Comparison of ENCODE assay signal across 1 cellular context in the genomic region with DNA sequence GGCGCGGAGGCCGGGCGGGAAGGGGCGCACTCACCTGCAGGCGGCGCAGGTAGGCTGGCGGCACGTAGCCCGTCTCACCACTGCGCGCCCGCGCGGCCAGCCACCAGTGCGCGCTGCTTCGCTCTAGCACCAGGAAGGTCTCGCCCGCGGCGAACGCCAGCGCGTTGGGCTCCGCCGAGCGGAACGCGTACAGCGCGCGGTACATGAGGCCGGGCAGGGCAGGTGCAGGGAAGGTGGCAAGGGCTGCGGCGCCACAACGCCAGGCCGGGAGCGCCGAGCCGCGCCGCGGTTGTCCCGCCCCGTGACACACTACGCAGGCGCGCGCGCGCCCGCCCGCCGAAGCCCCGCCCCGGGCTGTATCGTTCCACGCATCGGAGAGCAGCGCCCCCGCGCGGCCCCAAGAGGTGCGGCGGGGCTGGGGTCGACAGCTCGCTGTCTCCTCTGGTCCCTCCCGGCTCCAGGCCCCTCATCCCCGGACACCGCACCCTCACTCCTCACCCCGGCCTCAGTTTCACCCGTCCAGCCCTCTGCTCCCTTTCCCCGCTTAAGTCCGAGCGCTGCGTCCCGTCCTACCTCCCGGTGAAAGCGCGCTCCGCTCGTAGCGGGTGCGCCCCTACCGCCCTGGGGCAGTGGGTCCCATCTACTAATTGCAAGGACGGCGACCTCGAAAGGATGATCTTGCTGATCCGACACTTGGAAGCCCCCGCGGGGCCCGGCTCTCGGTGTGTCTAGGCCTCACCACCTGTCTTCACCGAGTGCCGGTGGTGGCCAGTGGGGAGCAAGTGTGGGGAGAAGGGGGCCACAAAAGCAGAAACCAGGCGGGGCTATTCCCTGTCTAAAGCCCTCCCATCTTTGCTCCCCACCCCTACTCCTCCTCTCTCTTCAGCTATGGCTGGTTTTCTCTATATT.
A peak's percentile ranks its signal among the peaks of the same experiment; 100 is the strongest.
TF ChIP-seq lines count a peak whose summit lies in the region.

A gene (minus strand): TSS at position 313 of the 909 bp plus-strand sequence. CDS start 108 bp downstream, at position 205.

TF ChIP-seq in HEK293, 187 proteins besides CTCF, POLR2A, EP300 and RAD21 (continued from another document and continues in another):
- TF ChIP-seq, protein P1, sequence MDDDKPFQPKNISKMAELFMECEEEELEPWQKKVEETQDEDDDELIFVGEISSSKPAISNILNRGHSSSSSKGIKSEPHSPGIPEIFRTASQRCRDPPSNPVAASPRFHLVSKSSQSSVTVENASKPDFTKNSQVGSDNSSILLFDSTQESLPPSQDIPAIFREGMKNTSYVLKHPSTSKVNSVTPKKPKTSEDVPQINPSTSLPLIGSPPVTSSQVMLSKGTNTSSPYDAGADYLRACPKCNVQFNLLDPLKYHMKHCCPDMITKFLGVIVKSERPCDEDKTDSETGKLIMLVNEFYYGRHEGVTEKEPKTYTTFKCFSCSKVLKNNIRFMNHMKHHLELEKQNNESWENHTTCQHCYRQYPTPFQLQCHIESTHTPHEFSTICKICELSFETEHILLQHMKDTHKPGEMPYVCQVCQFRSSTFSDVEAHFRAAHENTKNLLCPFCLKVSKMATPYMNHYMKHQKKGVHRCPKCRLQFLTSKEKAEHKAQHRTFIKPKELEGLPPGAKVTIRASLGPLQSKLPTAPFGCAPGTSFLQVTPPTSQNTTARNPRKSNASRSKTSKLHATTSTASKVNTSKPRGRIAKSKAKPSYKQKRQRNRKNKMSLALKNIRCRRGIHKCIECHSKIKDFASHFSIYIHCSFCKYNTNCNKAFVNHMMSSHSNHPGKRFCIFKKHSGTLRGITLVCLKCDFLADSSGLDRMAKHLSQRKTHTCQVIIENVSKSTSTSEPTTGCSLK (tag by site-specific recombination; IDR thresholded peaks at IDR 0.05) = no peak
- TF ChIP-seq ZNF654 (tag by site-specific recombination; IDR thresholded peaks at IDR 0.05; ENCODE audit: low read depth) (peak; percentile 11; the same call in 1 of the 2 replicates), ZNF223 (tag by site-specific recombination; IDR thresholded peaks at IDR 0.05) (no peak), IKZF3 (tag by site-specific recombination; IDR thresholded peaks at IDR 0.05) (no peak), REPIN1 (tag by site-specific recombination; IDR thresholded peaks at IDR 0.05; ENCODE audit: low read depth) (no peak), ZNF266 (tag by site-specific recombination; IDR thresholded peaks at IDR 0.05; ENCODE audit: low read depth) (no peak), SP2 (tag by site-specific recombination; IDR thresholded peaks at IDR 0.05) (peak; percentile 33), ZXDB (tag by site-specific recombination; IDR thresholded peaks at IDR 0.05) (no peak), ZNF707 (tag by site-specific recombination; IDR thresholded peaks at IDR 0.05) (no peak), ZNF747 (tag by site-specific recombination; IDR thresholded peaks at IDR 0.05) (no peak), YY1 (tag by site-specific recombination; IDR thresholded peaks at IDR 0.05) (no peak), ZNF837 (tag by site-specific recombination; IDR thresholded peaks at IDR 0.05) (no peak), ZNF341 (tag by site-specific recombination; IDR thresholded peaks at IDR 0.05; ENCODE audit: low read depth) (peak; percentile 57), KLF9 (tag by site-specific recombination; IDR thresholded peaks at IDR 0.05; ENCODE audit: low read depth) (no peak), ZNF658 (tag by site-specific recombination; IDR thresholded peaks at IDR 0.05) (no peak), GLIS1 (tag by site-specific recombination; IDR thresholded peaks at IDR 0.05) (no peak), ZNF416 (tag by site-specific recombination; IDR thresholded peaks at IDR 0.05) (no peak), ZNF529 (tag by site-specific recombination; IDR thresholded peaks at IDR 0.05; ENCODE audit: insufficient replicate concordance) (no peak), ZNF146 (tag by site-specific recombination; IDR thresholded peaks at IDR 0.05) (no peak), ZNF221 (tag by site-specific recombination; IDR thresholded peaks at IDR 0.05; ENCODE audit: borderline replicate concordance) (no peak), ZBTB1 (tag by site-specific recombination; IDR thresholded peaks at IDR 0.05) (no peak), ZNF544 (tag by site-specific recombination; IDR thresholded peaks at IDR 0.05) (no peak), ZNF10 (tag by site-specific recombination; IDR thresholded peaks at IDR 0.05) (no peak), ZNF366 (tag by site-specific recombination; conservative IDR thresholded peaks at IDR 0.05) (no peak), ZNF777 (tag by site-specific recombination; IDR thresholded peaks at IDR 0.05; ENCODE audit: borderline replicate concordance) (0 out of 2 replicates have a peak, but pooled peaks have one; percentile 55), ZNF776 (tag by site-specific recombination; IDR thresholded peaks at IDR 0.05; ENCODE audit: borderline replicate concordance) (no peak), KLF10 (tag by site-specific recombination; IDR thresholded peaks at IDR 0.05) (no peak; the same call in 1 of the 2 replicates), HOXA7 (CRISPR knock-in tag; IDR thresholded peaks at IDR 0.05; ENCODE audit: borderline replicate concordance) (no peak), ZNF843 (tag by site-specific recombination; IDR thresholded peaks at IDR 0.05) (0 out of 2 replicates have a peak, but pooled peaks have one; percentile 32), TRIM28 (IDR thresholded peaks at IDR 0.05; ENCODE audit: borderline replicate concordance, low read length) (no peak), ZBTB48 (tag by site-specific recombination; IDR thresholded peaks at IDR 0.05) (0 out of 2 replicates have a peak, but pooled peaks have one; percentile 32), ZNF670 (tag by site-specific recombination; IDR thresholded peaks at IDR 0.05; ENCODE audit: low read depth) (no peak), ZNF155 (tag by site-specific recombination; IDR thresholded peaks at IDR 0.05) (no peak), ZNF2 (tag by site-specific recombination; IDR thresholded peaks at IDR 0.05) (peak; percentile 44; the same call in 1 of the 2 replicates)
- TF ChIP-seq, protein P2, sequence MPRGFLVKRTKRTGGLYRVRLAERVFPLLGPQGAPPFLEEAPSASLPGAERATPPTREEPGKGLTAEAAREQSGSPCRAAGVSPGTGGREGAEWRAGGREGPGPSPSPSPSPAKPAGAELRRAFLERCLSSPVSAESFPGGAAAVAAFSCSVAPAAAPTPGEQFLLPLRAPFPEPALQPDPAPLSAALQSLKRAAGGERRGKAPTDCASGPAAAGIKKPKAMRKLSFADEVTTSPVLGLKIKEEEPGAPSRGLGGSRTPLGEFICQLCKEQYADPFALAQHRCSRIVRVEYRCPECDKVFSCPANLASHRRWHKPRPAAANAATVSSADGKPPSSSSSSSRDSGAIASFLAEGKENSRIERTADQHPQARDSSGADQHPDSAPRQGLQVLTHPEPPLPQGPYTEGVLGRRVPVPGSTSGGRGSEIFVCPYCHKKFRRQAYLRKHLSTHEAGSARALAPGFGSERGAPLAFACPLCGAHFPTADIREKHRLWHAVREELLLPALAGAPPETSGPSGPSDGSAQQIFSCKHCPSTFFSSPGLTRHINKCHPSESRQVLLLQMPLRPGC (tag by site-specific recombination; IDR thresholded peaks at IDR 0.05) = no peak
- TF ChIP-seq, protein P3, sequence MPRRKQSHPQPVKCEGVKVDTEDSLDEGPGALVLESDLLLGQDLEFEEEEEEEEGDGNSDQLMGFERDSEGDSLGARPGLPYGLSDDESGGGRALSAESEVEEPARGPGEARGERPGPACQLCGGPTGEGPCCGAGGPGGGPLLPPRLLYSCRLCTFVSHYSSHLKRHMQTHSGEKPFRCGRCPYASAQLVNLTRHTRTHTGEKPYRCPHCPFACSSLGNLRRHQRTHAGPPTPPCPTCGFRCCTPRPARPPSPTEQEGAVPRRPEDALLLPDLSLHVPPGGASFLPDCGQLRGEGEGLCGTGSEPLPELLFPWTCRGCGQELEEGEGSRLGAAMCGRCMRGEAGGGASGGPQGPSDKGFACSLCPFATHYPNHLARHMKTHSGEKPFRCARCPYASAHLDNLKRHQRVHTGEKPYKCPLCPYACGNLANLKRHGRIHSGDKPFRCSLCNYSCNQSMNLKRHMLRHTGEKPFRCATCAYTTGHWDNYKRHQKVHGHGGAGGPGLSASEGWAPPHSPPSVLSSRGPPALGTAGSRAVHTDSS (tag by site-specific recombination; IDR thresholded peaks at IDR 0.05) = no peak
- TF ChIP-seq, protein P4, sequence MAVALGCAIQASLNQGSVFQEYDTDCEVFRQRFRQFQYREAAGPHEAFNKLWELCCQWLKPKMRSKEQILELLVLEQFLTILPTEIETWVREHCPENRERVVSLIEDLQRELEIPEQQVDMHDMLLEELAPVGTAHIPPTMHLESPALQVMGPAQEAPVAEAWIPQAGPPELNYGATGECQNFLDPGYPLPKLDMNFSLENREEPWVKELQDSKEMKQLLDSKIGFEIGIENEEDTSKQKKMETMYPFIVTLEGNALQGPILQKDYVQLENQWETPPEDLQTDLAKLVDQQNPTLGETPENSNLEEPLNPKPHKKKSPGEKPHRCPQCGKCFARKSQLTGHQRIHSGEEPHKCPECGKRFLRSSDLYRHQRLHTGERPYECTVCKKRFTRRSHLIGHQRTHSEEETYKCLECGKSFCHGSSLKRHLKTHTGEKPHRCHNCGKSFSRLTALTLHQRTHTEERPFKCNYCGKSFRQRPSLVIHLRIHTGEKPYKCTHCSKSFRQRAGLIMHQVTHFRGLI (tag by site-specific recombination; IDR thresholded peaks at IDR 0.05) = peak; percentile 78; the same call in 1 of the 2 replicates
- TF ChIP-seq, protein P5, sequence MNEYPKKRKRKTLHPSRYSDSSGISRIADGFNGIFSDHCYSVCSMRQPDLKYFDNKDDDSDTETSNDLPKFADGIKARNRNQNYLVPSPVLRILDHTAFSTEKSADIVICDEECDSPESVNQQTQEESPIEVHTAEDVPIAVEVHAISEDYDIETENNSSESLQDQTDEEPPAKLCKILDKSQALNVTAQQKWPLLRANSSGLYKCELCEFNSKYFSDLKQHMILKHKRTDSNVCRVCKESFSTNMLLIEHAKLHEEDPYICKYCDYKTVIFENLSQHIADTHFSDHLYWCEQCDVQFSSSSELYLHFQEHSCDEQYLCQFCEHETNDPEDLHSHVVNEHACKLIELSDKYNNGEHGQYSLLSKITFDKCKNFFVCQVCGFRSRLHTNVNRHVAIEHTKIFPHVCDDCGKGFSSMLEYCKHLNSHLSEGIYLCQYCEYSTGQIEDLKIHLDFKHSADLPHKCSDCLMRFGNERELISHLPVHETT (tag by site-specific recombination; IDR thresholded peaks at IDR 0.05) = no peak
- TF ChIP-seq, protein P6, sequence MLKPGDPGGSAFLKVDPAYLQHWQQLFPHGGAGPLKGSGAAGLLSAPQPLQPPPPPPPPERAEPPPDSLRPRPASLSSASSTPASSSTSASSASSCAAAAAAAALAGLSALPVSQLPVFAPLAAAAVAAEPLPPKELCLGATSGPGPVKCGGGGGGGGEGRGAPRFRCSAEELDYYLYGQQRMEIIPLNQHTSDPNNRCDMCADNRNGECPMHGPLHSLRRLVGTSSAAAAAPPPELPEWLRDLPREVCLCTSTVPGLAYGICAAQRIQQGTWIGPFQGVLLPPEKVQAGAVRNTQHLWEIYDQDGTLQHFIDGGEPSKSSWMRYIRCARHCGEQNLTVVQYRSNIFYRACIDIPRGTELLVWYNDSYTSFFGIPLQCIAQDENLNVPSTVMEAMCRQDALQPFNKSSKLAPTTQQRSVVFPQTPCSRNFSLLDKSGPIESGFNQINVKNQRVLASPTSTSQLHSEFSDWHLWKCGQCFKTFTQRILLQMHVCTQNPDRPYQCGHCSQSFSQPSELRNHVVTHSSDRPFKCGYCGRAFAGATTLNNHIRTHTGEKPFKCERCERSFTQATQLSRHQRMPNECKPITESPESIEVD (tag by site-specific recombination; IDR thresholded peaks at IDR 0.05) = no peak
- TF ChIP-seq, protein P7, sequence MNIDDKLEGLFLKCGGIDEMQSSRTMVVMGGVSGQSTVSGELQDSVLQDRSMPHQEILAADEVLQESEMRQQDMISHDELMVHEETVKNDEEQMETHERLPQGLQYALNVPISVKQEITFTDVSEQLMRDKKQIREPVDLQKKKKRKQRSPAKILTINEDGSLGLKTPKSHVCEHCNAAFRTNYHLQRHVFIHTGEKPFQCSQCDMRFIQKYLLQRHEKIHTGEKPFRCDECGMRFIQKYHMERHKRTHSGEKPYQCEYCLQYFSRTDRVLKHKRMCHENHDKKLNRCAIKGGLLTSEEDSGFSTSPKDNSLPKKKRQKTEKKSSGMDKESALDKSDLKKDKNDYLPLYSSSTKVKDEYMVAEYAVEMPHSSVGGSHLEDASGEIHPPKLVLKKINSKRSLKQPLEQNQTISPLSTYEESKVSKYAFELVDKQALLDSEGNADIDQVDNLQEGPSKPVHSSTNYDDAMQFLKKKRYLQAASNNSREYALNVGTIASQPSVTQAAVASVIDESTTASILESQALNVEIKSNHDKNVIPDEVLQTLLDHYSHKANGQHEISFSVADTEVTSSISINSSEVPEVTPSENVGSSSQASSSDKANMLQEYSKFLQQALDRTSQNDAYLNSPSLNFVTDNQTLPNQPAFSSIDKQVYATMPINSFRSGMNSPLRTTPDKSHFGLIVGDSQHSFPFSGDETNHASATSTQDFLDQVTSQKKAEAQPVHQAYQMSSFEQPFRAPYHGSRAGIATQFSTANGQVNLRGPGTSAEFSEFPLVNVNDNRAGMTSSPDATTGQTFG (tag by site-specific recombination; IDR thresholded peaks at IDR 0.05; ENCODE audit: borderline replicate concordance) = no peak
- TF ChIP-seq, protein P8, sequence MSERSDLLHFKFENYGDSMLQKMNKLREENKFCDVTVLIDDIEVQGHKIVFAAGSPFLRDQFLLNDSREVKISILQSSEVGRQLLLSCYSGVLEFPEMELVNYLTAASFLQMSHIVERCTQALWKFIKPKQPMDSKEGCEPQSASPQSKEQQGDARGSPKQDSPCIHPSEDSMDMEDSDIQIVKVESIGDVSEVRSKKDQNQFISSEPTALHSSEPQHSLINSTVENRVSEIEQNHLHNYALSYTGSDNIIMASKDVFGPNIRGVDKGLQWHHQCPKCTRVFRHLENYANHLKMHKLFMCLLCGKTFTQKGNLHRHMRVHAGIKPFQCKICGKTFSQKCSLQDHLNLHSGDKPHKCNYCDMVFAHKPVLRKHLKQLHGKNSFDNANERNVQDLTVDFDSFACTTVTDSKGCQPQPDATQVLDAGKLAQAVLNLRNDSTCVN (tag by site-specific recombination; optimal IDR thresholded peaks at IDR 0.05) = peak; percentile 88
- TF ChIP-seq, protein P9, sequence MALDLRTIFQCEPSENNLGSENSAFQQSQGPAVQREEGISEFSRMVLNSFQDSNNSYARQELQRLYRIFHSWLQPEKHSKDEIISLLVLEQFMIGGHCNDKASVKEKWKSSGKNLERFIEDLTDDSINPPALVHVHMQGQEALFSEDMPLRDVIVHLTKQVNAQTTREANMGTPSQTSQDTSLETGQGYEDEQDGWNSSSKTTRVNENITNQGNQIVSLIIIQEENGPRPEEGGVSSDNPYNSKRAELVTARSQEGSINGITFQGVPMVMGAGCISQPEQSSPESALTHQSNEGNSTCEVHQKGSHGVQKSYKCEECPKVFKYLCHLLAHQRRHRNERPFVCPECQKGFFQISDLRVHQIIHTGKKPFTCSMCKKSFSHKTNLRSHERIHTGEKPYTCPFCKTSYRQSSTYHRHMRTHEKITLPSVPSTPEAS (tag by site-specific recombination; IDR thresholded peaks at IDR 0.05) = no peak
- TF ChIP-seq, protein P10, sequence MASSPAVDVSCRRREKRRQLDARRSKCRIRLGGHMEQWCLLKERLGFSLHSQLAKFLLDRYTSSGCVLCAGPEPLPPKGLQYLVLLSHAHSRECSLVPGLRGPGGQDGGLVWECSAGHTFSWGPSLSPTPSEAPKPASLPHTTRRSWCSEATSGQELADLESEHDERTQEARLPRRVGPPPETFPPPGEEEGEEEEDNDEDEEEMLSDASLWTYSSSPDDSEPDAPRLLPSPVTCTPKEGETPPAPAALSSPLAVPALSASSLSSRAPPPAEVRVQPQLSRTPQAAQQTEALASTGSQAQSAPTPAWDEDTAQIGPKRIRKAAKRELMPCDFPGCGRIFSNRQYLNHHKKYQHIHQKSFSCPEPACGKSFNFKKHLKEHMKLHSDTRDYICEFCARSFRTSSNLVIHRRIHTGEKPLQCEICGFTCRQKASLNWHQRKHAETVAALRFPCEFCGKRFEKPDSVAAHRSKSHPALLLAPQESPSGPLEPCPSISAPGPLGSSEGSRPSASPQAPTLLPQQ (tag by site-specific recombination; IDR thresholded peaks at IDR 0.05) = peak; percentile 98
